Comparison of ENCODE assay signal across 15 cellular contexts in the genomic region with DNA sequence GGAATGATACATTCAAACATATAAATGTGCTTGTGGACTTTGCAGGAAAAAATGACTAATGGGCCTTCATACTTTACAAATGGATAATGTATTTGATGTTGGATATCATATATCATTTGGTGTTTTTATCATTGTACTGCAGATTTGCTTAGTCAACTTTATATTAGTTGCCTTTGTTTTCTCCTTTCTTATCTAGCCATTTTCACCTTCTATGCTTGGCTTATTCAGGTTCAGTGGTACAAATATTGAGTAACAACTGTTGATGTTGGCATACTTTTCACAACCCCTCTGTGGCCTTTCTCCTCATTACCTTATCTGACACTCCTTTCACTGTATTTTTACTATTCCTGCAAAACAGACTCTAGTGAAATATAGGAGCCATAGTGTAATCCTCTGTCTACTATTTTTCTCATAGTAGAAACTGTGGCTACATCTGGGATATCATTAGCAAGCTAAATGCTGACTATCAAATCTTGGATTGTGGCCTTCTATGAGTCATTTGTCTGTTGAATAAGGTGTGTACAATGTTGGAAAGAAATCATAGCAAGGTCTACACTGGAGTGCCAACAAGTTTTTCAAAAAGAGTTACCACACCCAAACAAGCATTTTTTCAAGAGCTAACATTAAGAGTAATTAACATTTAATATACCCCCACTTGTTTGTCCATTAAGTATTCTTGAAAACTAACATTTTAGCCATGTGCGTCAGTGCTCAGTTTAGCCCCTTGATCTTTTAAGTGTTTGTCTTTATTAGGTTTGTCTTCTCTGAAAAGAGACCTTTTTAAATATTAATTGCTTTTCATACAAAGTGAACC.
A peak's percentile ranks its signal among the peaks of the same experiment; 100 is the strongest.
DNase-seq lines count a peak whose midpoint lies in the region; ATAC-seq and TF ChIP-seq lines count a peak whose summit lies in the region.
"Had no signal": no experiment of that assay in that cellular context is flagged by ENCODE, and none has a peak within 500 bp of the region (broad histone marks: within the 10 kb centered on the region; RNA-seq: fewer than 3 reads in every experiment).

No MANE protein-coding gene starts in this region.

- H3K4me3 ChIP-seq in HEK293 (ENCODE audit: low read depth, low read length) (no peak overlapping the region), PC-3 (ENCODE audit: low read length) (peak overlapping the region; percentile 41), fibroblast of mammary gland (ENCODE audit: control insufficient read depth, low read depth, low read length) (no peak overlapping the region), retinal pigment epithelial cell (ENCODE audit: low read length) (no peak overlapping the region)
- H3K4me3 ChIP-seq: hepatocyte, skin epidermis, uterus had no signal

- H3K27me3 Mint-ChIP-seq in activated CD8-positive, alpha-beta T cell treated with anti-CD3 and anti-CD28 coated beads for 36 hours, result peaks cover 14% of the 10 kb centered on the region

- H3K9me2 ChIP-seq in PC-3 (replicated peaks; ENCODE audit: low read length), result no peaks in the 10 kb centered on the region

- H3K9me3 ChIP-seq in HEK293 (ENCODE audit: control insufficient read depth, insufficient read depth, low read depth, low read length) (no peaks in the 10 kb centered on the region), PC-3 (ENCODE audit: low read length) (no peaks in the 10 kb centered on the region)
- H3K9me3 ChIP-seq: uterus had no signal

- DNase-seq in PC-3 (peak; percentile 93), fibroblast of mammary gland (ENCODE audit: low read depth) (peak; percentile 63), retinal pigment epithelial cell (ENCODE audit: low read depth) (peak; percentile 59), T1000 (lab: John Stamatoyannopoulos, UW) (no peak), HuH-7.5 (ENCODE audit: low spot score) (no peak)
- no peak for DNase-seq in activated CD8-positive, alpha-beta T cell treated with anti-CD3 and anti-CD28 coated beads for 36 hours
- DNase-seq: activated CD8-positive, alpha-beta T cell treated with anti-CD3 and anti-CD28 coated beads, Interleukin-2, amount 10 ng/mL, durations not matched to agents 7 days and 5 days; NCI-H524; uterus had no signal

- H3K27ac Mint-ChIP-seq in activated CD8-positive, alpha-beta T cell treated with anti-CD3 and anti-CD28 coated beads for 36 hours, result no peak overlapping the region
- H3K27ac Mint-ChIP-seq: activated CD8-positive, alpha-beta T cell treated with anti-CD3 and anti-CD28 coated beads, Interleukin-2, amount 10 ng/mL, durations not matched to agents 7 days and 5 days; activated naive CD8-positive, alpha-beta T cell had no signal

- H3K4me2 ChIP-seq in PC-3 (ENCODE audit: low read length), result peak overlapping the region; percentile 75
- H3K4me2 ChIP-seq: hepatocyte had no signal

- H3K36me3 ChIP-seq in HEK293 (ENCODE audit: control insufficient read depth in 2 of 2, insufficient read depth in 1 of 2, low read length in 2 of 2), result no peaks in the 10 kb centered on the region
- H3K36me3 ChIP-seq in PC-3 (ENCODE audit: low read depth, low read length), result no peaks in the 10 kb centered on the region
- H3K36me3 ChIP-seq: uterus had no signal

- H3K9ac ChIP-seq in PC-3 (ENCODE audit: low read length), result peak overlapping the region; percentile 83

- POLR2A ChIA-PET in HEK293 (lab: Yijun Ruan, JAX) (no interaction called here), PC-3 (lab: Charles Lee; ENCODE audit: unreplicated experiment) (interaction anchor here (0.6 kb wide), 2 partner anchors 239 to 492 kb away, joined by 4 to 12 read pairs; no protein-coding TSS in a partner anchor)
- POLR2A ChIA-PET in activated CD8-positive, alpha-beta T cell treated with anti-CD3 and anti-CD28 coated beads for 36 hours (lab: Charles Lee), result no interaction called here

- peaks cover 14% of the 10 kb centered on the region for H3F3A ChIP-seq in PC-3 (ENCODE audit: low read length, unreplicated experiment)

- H3K4me1 ChIP-seq in HEK293 (ENCODE audit: control insufficient read depth, insufficient read depth, low read length) (peaks cover 3% of the 10 kb centered on the region), PC-3 (ENCODE audit: insufficient read depth, low read length) (peaks cover 67% of the 10 kb centered on the region)
- H3K4me1 ChIP-seq: uterus had no signal

- no peaks in the 10 kb centered on the region for H3K9me3 Mint-ChIP-seq in activated CD8-positive, alpha-beta T cell treated with anti-CD3 and anti-CD28 coated beads for 36 hours

- no peak overlapping the region for H3K27ac ChIP-seq in HEK293 (ENCODE audit: extremely low read depth, low read depth, low read length)
- H3K27ac ChIP-seq in PC-3 (ENCODE audit: low read length), result peak overlapping the region; percentile 98
- H3K27ac ChIP-seq: hepatocyte, uterus had no signal

- ATAC-seq in PC-3, result peak; percentile 77
- ATAC-seq in activated CD8-positive, alpha-beta T cell treated with anti-CD3 and anti-CD28 coated beads for 36 hours, result no peak
- no peak for ATAC-seq in HG02588 (IDR thresholded peaks at IDR 0.05; ENCODE audit: unreplicated experiment)
- ATAC-seq: activated CD8-positive, alpha-beta T cell treated with anti-CD3 and anti-CD28 coated beads, Interleukin-2, amount 10 ng/mL, durations not matched to agents 7 days and 5 days; HCT116 had no signal

- no peaks in the 10 kb centered on the region for H4K20me1 ChIP-seq in PC-3 (ENCODE audit: low read length)

- H3K4me3 Mint-ChIP-seq in activated CD8-positive, alpha-beta T cell treated with anti-CD3 and anti-CD28 coated beads for 36 hours, result no peak overlapping the region
- H3K4me3 Mint-ChIP-seq: activated CD8-positive, alpha-beta T cell treated with anti-CD3 and anti-CD28 coated beads, Interleukin-2, amount 10 ng/mL, durations not matched to agents 7 days and 5 days; activated naive CD8-positive, alpha-beta T cell had no signal

- H2AFZ ChIP-seq in PC-3 (ENCODE audit: low read length), result no peak overlapping the region
- H2AFZ ChIP-seq: hepatocyte had no signal

- BruUV-seq in PC-3 (replicated peaks; lab: Mats Ljungman, UMichigan), result no TSS peak

- no peaks in the 10 kb centered on the region for H3K27me3 ChIP-seq in PC-3 (ENCODE audit: low read length)
- H3K27me3 ChIP-seq: hepatocyte, uterus had no signal

- intact Hi-C loops in PC-3 (cut with micrococcal nuclease), result loop anchor here (1.0 kb wide), 1 partner anchor 161 kb away; no protein-coding TSS in a partner anchor
- intact Hi-C loops in activated CD8-positive, alpha-beta T cell treated with anti-CD3 and anti-CD28 coated beads for 36 hours (cut with micrococcal nuclease), result no loop called here

- no peaks in the 10 kb centered on the region for H3K79me2 ChIP-seq in PC-3 (ENCODE audit: low read length)
- H3K79me2 ChIP-seq: hepatocyte had no signal

- H3K4me1 Mint-ChIP-seq in activated CD8-positive, alpha-beta T cell treated with anti-CD3 and anti-CD28 coated beads for 36 hours (ENCODE audit: low read depth), result no peaks in the 10 kb centered on the region

- H3K36me3 Mint-ChIP-seq in activated CD8-positive, alpha-beta T cell treated with anti-CD3 and anti-CD28 coated beads for 36 hours (ENCODE audit: low read depth), result no peaks in the 10 kb centered on the region
- H3K36me3 Mint-ChIP-seq: activated naive CD8-positive, alpha-beta T cell had no signal

- TF ChIP-seq CTCF in HEK293 (tag by site-specific recombination; IDR thresholded peaks at IDR 0.05) (no peak), PC-3 (conservative IDR thresholded peaks at IDR 0.05; ENCODE audit: low read depth, low read length) (no peak), fibroblast of mammary gland (conservative IDR thresholded peaks at IDR 0.05; ENCODE audit: control insufficient read depth, insufficient read depth, low read depth, low read length) (no peak), retinal pigment epithelial cell (conservative IDR thresholded peaks at IDR 0.05; ENCODE audit: low read depth, low read length) (no peak)
- no peak for TF ChIP-seq CTCF in activated CD8-positive, alpha-beta T cell treated with anti-CD3 and anti-CD28 coated beads for 36 hours (IDR thresholded peaks at IDR 0.05)

- CTCF ChIA-PET in HEK293 (lab: Yijun Ruan, JAX) (interaction anchor here (0.8 kb wide), 1 partner anchor 43 kb away, joined by 3 read pairs; no protein-coding TSS in a partner anchor), PC-3 (lab: Charles Lee) (interaction anchor here (0.7 to 1.0 kb wide), 3 partner anchors 24 to 86 kb away, joined by 3 to 4 read pairs (median 3); no protein-coding TSS in a partner anchor)
- CTCF ChIA-PET in activated CD8-positive, alpha-beta T cell treated with anti-CD3 and anti-CD28 coated beads for 36 hours (lab: Charles Lee), result interaction anchor here (1.3 kb wide), 1 partner anchor 531 kb away, joined by 3 read pairs; no protein-coding TSS in a partner anchor

TF ChIP-seq in HEK293, 187 proteins besides CTCF, POLR2A, EP300 and RAD21 (continues in another document):
- TF ChIP-seq MEIS1 (CRISPR knock-in tag; IDR thresholded peaks at IDR 0.05; ENCODE audit: borderline replicate concordance) (no peak), ZNF311 (tag by site-specific recombination; IDR thresholded peaks at IDR 0.05; ENCODE audit: borderline replicate concordance) (no peak), ZIC2 (tag by site-specific recombination; IDR thresholded peaks at IDR 0.05) (no peak)
- TF ChIP-seq, protein P1, sequence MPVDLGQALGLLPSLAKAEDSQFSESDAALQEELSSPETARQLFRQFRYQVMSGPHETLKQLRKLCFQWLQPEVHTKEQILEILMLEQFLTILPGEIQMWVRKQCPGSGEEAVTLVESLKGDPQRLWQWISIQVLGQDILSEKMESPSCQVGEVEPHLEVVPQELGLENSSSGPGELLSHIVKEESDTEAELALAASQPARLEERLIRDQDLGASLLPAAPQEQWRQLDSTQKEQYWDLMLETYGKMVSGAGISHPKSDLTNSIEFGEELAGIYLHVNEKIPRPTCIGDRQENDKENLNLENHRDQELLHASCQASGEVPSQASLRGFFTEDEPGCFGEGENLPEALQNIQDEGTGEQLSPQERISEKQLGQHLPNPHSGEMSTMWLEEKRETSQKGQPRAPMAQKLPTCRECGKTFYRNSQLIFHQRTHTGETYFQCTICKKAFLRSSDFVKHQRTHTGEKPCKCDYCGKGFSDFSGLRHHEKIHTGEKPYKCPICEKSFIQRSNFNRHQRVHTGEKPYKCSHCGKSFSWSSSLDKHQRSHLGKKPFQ (tag by site-specific recombination; IDR thresholded peaks at IDR 0.05), result no peak
- TF ChIP-seq, protein P2, sequence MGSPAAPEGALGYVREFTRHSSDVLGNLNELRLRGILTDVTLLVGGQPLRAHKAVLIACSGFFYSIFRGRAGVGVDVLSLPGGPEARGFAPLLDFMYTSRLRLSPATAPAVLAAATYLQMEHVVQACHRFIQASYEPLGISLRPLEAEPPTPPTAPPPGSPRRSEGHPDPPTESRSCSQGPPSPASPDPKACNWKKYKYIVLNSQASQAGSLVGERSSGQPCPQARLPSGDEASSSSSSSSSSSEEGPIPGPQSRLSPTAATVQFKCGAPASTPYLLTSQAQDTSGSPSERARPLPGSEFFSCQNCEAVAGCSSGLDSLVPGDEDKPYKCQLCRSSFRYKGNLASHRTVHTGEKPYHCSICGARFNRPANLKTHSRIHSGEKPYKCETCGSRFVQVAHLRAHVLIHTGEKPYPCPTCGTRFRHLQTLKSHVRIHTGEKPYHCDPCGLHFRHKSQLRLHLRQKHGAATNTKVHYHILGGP (tag by site-specific recombination; IDR thresholded peaks at IDR 0.05), result 0 out of 2 replicates have a peak, but pooled peaks have one; percentile 23

Comparison
In these comparisons a context has a peak if more than half of its experiments do, and no peak if none do; other contexts are left out.
1. DNase-seq: peak in PC-3 (single experiment), fibroblast of mammary gland (single experiment) and retinal pigment epithelial cell (single experiment); none in activated CD8-positive, alpha-beta T cell treated with anti-CD3 and anti-CD28 coated beads for 36 hours (single experiment), T1000 (single experiment) and HuH-7.5 (single experiment).